Comparison of ENCODE assay signal across 17 cellular contexts in the genomic region with DNA sequence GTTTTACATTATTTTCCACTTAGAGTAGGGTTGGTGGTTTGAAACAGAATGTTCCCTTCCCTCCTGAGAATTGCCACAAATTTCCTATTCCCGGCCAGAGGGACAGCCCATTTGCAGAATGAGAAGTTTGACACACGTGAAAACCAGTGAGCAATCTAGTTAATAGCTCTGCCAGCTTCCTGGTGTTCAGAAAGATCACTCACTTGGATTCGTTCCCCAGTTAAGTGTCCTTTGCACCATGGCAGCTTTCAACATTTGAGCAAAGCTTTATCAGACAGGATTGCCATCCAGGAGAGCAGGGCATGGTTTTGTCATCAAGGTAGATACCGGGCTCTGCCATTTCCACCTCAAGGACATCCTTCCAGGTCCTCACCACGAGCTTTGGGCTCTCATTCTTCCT. TPM values are rescaled to one million over a fixed set of nuclear protein-coding genes. Genes with fewer than 3 reads are reported as not detected.
DNase-seq lines count a peak whose midpoint lies in the region; ATAC-seq, FAIRE-seq and TF ChIP-seq lines count a peak whose summit lies in the region.
"Had no signal": no experiment of that assay in that cellular context is flagged by ENCODE, and none has a peak within 500 bp of the region (broad histone marks: within the 10 kb centered on the region; RNA-seq: fewer than 3 reads in every experiment).

No MANE protein-coding gene starts in this region.

- H3K9me3 ChIP-seq in left lung (no peaks in the 10 kb centered on the region), small intestine (ENCODE audit: control insufficient read depth, low read depth) (no peaks in the 10 kb centered on the region)

- H3K9me3 Mint-ChIP-seq in activated T-helper 17 cell treated with anti-CD3 and anti-CD28 coated beads, Interleukin-2, amount 50 U/mL, for 72 hours = no peaks in the 10 kb centered on the region
- H3K9me3 Mint-ChIP-seq: CD14-positive monocyte had no signal

- H3K4me1 ChIP-seq in left lung (no peaks in the 10 kb centered on the region), small intestine (ENCODE audit: control insufficient read depth in 2 of 2, insufficient read depth in 1 of 2, low read depth in 1 of 2, low read length in 1 of 2) (no peaks in the 10 kb centered on the region)
- H3K4me1 ChIP-seq: BLaER1 had no signal

- peaks cover 7% of the 10 kb centered on the region for H3K4me1 Mint-ChIP-seq in activated T-helper 17 cell treated with anti-CD3 and anti-CD28 coated beads, Interleukin-2, amount 50 U/mL, for 72 hours
- H3K4me1 Mint-ChIP-seq: H9 had no signal

- ATAC-seq in Right ventricle myocardium superior (ENCODE audit: poor library complexity) (peak; percentile 62), left lung (peak; percentile 53), GM21447 (IDR thresholded peaks at IDR 0.05; ENCODE audit: unreplicated experiment) (no peak)
- ATAC-seq in activated T-helper 17 cell treated with anti-CD3 and anti-CD28 coated beads, Interleukin-2, amount 50 U/mL, for 72 hours (replicated peaks) = no peak

- H3K27ac Mint-ChIP-seq in activated T-helper 17 cell treated with anti-CD3 and anti-CD28 coated beads, Interleukin-2, amount 50 U/mL, for 72 hours = no peak overlapping the region
- H3K27ac Mint-ChIP-seq: CD14-positive monocyte, H9 had no signal

- no peak overlapping the region for H3K4me3 Mint-ChIP-seq in activated T-helper 17 cell treated with anti-CD3 and anti-CD28 coated beads, Interleukin-2, amount 50 U/mL, for 72 hours
- H3K4me3 Mint-ChIP-seq: CD14-positive monocyte; CD4-positive, alpha-beta memory T cell; H9 had no signal

- no peak for DNase-seq in Right ventricle myocardium superior
- DNase-seq in cardiac septum (ENCODE audit: low spot score) = no peak
- peak; percentile 71 for DNase-seq in cerebellar cortex (ENCODE audit: low spot score)
- DNase-seq in left lung = no peak
- DNase-seq in small intestine = peak; percentile 87
- no peak for DNase-seq in HK-2 (ENCODE audit: unreplicated experiment)
- DNase-seq: 8988T; CD4-positive, alpha-beta memory T cell; DMS153; DMS79; GF-D8; H9 had no signal

- FAIRE-seq in small intestine (lab: Jason Lieb, UNC) = no peak
- FAIRE-seq: H1 had no signal

- no peaks in the 10 kb centered on the region for H3K36me3 ChIP-seq in left lung
- H3K36me3 ChIP-seq in small intestine (ENCODE audit: control insufficient read depth in 2 of 2, insufficient read depth in 2 of 2, low read length in 2 of 2) = no peaks in the 10 kb centered on the region
- H3K36me3 ChIP-seq: BLaER1 had no signal

- H3K27me3 Mint-ChIP-seq in activated T-helper 17 cell treated with anti-CD3 and anti-CD28 coated beads, Interleukin-2, amount 50 U/mL, for 72 hours = peaks cover 13% of the 10 kb centered on the region

- no peak for TF ChIP-seq CTCF in left lung (IDR thresholded peaks at IDR 0.05)

- H3K27me3 ChIP-seq in left lung = no peaks in the 10 kb centered on the region
- H3K27me3 ChIP-seq in small intestine (ENCODE audit: control insufficient read depth in 2 of 2, insufficient read depth in 2 of 2, low read length in 2 of 2) = no peaks in the 10 kb centered on the region
- H3K27me3 ChIP-seq: BLaER1 had no signal

- WGBS in small intestine, 3 donors = 11 to 54% (median 31%) methylated on average over 5 of the region's 5 CpGs

- intact Hi-C loops in Right ventricle myocardium superior (cut with DNase I) (no loop called here), cardiac septum (cut with DNase I) (no loop called here), left lung (cut with DNase I) (no loop called here)

- H3K4me3 ChIP-seq in left lung (no peak overlapping the region), small intestine (ENCODE audit: low read depth in 1 of 2, low read length in 2 of 2) (no peak overlapping the region)
- H3K4me3 ChIP-seq: BLaER1 had no signal

- H3K27ac ChIP-seq in left lung (no peak overlapping the region), small intestine (ENCODE audit: low read depth in 1 of 2, low read length in 1 of 2) (no peak overlapping the region)
- H3K27ac ChIP-seq: BLaER1 had no signal

- no peaks in the 10 kb centered on the region for H3K36me3 Mint-ChIP-seq in activated T-helper 17 cell treated with anti-CD3 and anti-CD28 coated beads, Interleukin-2, amount 50 U/mL, for 72 hours (ENCODE audit: low read depth)
- H3K36me3 Mint-ChIP-seq: CD14-positive monocyte; CD4-positive, alpha-beta memory T cell had no signal

RNA-seq across cellular contexts. Expression of a gene that starts 28.2 kb away (rescaled TPM):
- total RNA-seq in Right ventricle myocardium superior = 9.9 TPM
- total RNA-seq in cardiac septum = 4.7 TPM
- total RNA-seq in left lung = 10 to 100 TPM; 12.2 to 12.6 TPM
- 10 to 100 TPM; 32.1 to 46.7 (median 37.6) TPM for polyA plus RNA-seq in small intestine
- 1 to 10 TPM; 3.5 to 5.5 TPM for total RNA-seq in activated T-helper 17 cell treated with anti-CD3 and anti-CD28 coated beads, Interleukin-2, amount 50 U/mL, for 72 hours

RNA-seq across cellular contexts. Expression of a gene that starts 47.5 kb away (rescaled TPM):
- 637 TPM for total RNA-seq in Right ventricle myocardium superior
- 512 TPM for total RNA-seq in cardiac septum
- total RNA-seq in left lung = 100 to 1,000 TPM; 737 to 814 TPM
- polyA plus RNA-seq in small intestine = 1,000 to 10,000 TPM in 2 of 3 donors, 100 to 1,000 TPM in 1; 815 to 1,928 (median 1,687) TPM
- 1,000 to 10,000 TPM; 1,350 to 1,709 TPM for total RNA-seq in activated T-helper 17 cell treated with anti-CD3 and anti-CD28 coated beads, Interleukin-2, amount 50 U/mL, for 72 hours

Comparison
In these comparisons a context has a peak if more than half of its experiments do, and no peak if none do; other contexts are left out.
1. ATAC-seq: peak in Right ventricle myocardium superior (single experiment) and left lung (single experiment); none in GM21447 (single experiment) and activated T-helper 17 cell treated with anti-CD3 and anti-CD28 coated beads, Interleukin-2, amount 50 U/mL, for 72 hours (single experiment).
2. DNase-seq: peak in cerebellar cortex (single experiment) and small intestine (single experiment); none in Right ventricle myocardium superior (single experiment), cardiac septum (single experiment), left lung (0 of 2) and HK-2 (single experiment).